1 cellular context compared by ENCODE assay signal in genomic region chr4:139933104-139933503, GRCh38.
TF ChIP-seq lines count a peak whose summit lies in the region.

No MANE protein-coding gene starts in this region.

TF ChIP-seq in K562, 482 proteins besides CTCF, POLR2A, EP300 and RAD21:
- no peak for TF ChIP-seq ZBTB7A (IDR thresholded peaks at IDR 0.05; ENCODE audit: borderline replicate concordance, control insufficient read depth, low read depth, low read length)
- no peak for TF ChIP-seq KHSRP (IDR thresholded peaks at IDR 0.05)
- no peak for TF ChIP-seq NCOA2 (IDR thresholded peaks at IDR 0.05; ENCODE audit: partially characterized antibody in 2 of 2)
- TF ChIP-seq FOXA3 (CRISPR knock-in tag; conservative IDR thresholded peaks at IDR 0.05 in 1 of 2, IDR thresholded peaks at IDR 0.05 in 1 of 2), result no peak
- TF ChIP-seq CTBP1 (IDR thresholded peaks at IDR 0.05; ENCODE audit: borderline replicate concordance), result no peak
- no peak for TF ChIP-seq ZNF408 (CRISPR knock-in tag; IDR thresholded peaks at IDR 0.05; ENCODE audit: low read depth)
